10 cellular contexts compared by ENCODE assay signal in genomic region chr22:46062232-46062615, GRCh38.
DNase-seq lines count a peak whose midpoint lies in the region; ATAC-seq and TF ChIP-seq lines count a peak whose summit lies in the region.
"Had no signal": no experiment of that assay in that cellular context is flagged by ENCODE, and none has a peak within 500 bp of the region (broad histone marks: within the 10 kb centered on the region; RNA-seq: fewer than 3 reads in every experiment).

No MANE protein-coding gene starts in this region.

- H3K27me3 ChIP-seq in GM23338 (ENCODE audit: insufficient read depth) = peaks cover 45% of the 10 kb centered on the region
- H3K27me3 ChIP-seq in spleen (replicated peaks in 1 of 7) = no peaks in the 10 kb centered on the region

- peaks cover 4% of the 10 kb centered on the region; the same call in 1 of the 3 replicates for H3K4me1 Mint-ChIP-seq in GM23338
- no peaks in the 10 kb centered on the region for H3K4me1 Mint-ChIP-seq in WTC11

- 77 to 88% (median 85%) methylated on average over 13 of the region's 13 CpGs for WGBS in spleen, 5 donors

- H3F3A ChIP-seq in GM23338 (replicated peaks; ENCODE audit: low read depth) = peaks cover 8% of the 10 kb centered on the region

- peaks cover 18% of the 10 kb centered on the region for H3K27me3 Mint-ChIP-seq in GM23338 (ENCODE audit: insufficient read depth, low read depth, poor library complexity)
- peaks cover 60% of the 10 kb centered on the region for H3K27me3 Mint-ChIP-seq in WTC11 (ENCODE audit: low read depth)
- H3K27me3 Mint-ChIP-seq: activated CD4-positive, alpha-beta T cell treated with anti-CD3 and anti-CD28 coated beads, Interleukin-2, amount 10 ng/mL, durations not matched to agents 7 days and 5 days had no signal

- DNase-seq in GM23338 (ENCODE audit: low spot score) = no peak
- no peak for DNase-seq in WTC11 (ENCODE audit: low spot score)
- peak; percentile 27 for DNase-seq in islet precursor cell
- DNase-seq in spleen = no peak
- DNase-seq in dermis blood vessel endothelial cell = no peak
- DNase-seq: activated CD4-positive, alpha-beta T cell treated with anti-CD3 and anti-CD28 coated beads, Interleukin-2, amount 10 ng/mL, durations not matched to agents 7 days and 5 days had no signal

- no peaks in the 10 kb centered on the region for H3K36me3 ChIP-seq in GM23338 (ENCODE audit: insufficient read depth)
- peaks cover 0 to 32% (median 0%) of the 10 kb centered on the region in 6 donors for H3K36me3 ChIP-seq in spleen

- H3K9me2 ChIP-seq in GM23338 (ENCODE audit: insufficient read depth) = no peaks in the 10 kb centered on the region

- TF ChIP-seq CTCF in GM23338 (conservative IDR thresholded peaks at IDR 0.05; ENCODE audit: low read depth in 2 of 2) (no peak), WTC11 (IDR thresholded peaks at IDR 0.05) (no peak), spleen (IDR thresholded peaks at IDR 0.05 in 8 of 11, conservative IDR thresholded peaks at IDR 0.05 in 3 of 11) (no peak)

- H3K4me3 ChIP-seq in GM23338 = peak overlapping the region; percentile 61; the same call in 1 of the 2 replicates
- H3K4me3 ChIP-seq in spleen = no peak overlapping the region

- no peak overlapping the region for H3K27ac Mint-ChIP-seq in GM23338
- no peak overlapping the region for H3K27ac Mint-ChIP-seq in WTC11
- H3K27ac Mint-ChIP-seq: CD8-positive, alpha-beta memory T cell had no signal

- POLR2A ChIA-PET in WTC11 (lab: Charles Lee) = no interaction called here

- H3K9me3 Mint-ChIP-seq in GM23338 (no peaks in the 10 kb centered on the region; the same call in 2 of the 3 replicates), WTC11 (no peaks in the 10 kb centered on the region)
- H3K9me3 Mint-ChIP-seq: activated CD4-positive, alpha-beta T cell treated with anti-CD3 and anti-CD28 coated beads, Interleukin-2, amount 10 ng/mL, durations not matched to agents 7 days and 5 days; CD8-positive, alpha-beta memory T cell had no signal

- H3K4me1 ChIP-seq in GM23338 (ENCODE audit: insufficient read depth) (peaks cover 18% of the 10 kb centered on the region), spleen (peaks cover 13 to 100% (median 88%) of the 10 kb centered on the region in 6 donors)

- peak overlapping the region; percentile 95 for H2AFZ ChIP-seq in GM23338

- TF ChIP-seq POLR2A in spleen (IDR thresholded peaks at IDR 0.05) (no peak), GM18505 (IDR thresholded peaks at IDR 0.05; ENCODE audit: borderline replicate concordance, extremely low read depth, insufficient read depth, insufficient read length) (no peak)

- H3K36me3 Mint-ChIP-seq in GM23338 (ENCODE audit: low read depth) = no peaks in the 10 kb centered on the region
- no peaks in the 10 kb centered on the region for H3K36me3 Mint-ChIP-seq in WTC11

- H3K79me2 ChIP-seq in GM23338 (replicated peaks; ENCODE audit: insufficient read depth) = no peaks in the 10 kb centered on the region; the same call in 1 of the 2 replicates

- no peak overlapping the region for H3K27ac ChIP-seq in GM23338 (ENCODE audit: low read depth)
- H3K27ac ChIP-seq in spleen = peak overlapping the region in 7 of 8 donors; percentile 36 to 99 (median 98)

- no peaks in the 10 kb centered on the region for H3K9me3 ChIP-seq in spleen

- ATAC-seq in GM23338 = peak; percentile 5
- ATAC-seq in WTC11 = no peak; the same call in 1 of the 2 replicates
- no peak for ATAC-seq in GM19035 (IDR thresholded peaks at IDR 0.05; ENCODE audit: unreplicated experiment)
- no peak for ATAC-seq in GM18505 (IDR thresholded peaks at IDR 0.05; ENCODE audit: unreplicated experiment)
- ATAC-seq in GM19395 (IDR thresholded peaks at IDR 0.05; ENCODE audit: unreplicated experiment) = no peak

- CTCF ChIA-PET in WTC11 (lab: Charles Lee) = interaction anchor here (1.5 to 2.4 kb wide), 4 partner anchors 11 to 56 kb away, joined by 3 to 16 read pairs (median 3); no protein-coding TSS in a partner anchor

- H3K4me3 Mint-ChIP-seq in GM23338 (peak overlapping the region; percentile 68), WTC11 (peak overlapping the region; percentile 56)
- H3K4me3 Mint-ChIP-seq: activated CD4-positive, alpha-beta T cell treated with anti-CD3 and anti-CD28 coated beads, Interleukin-2, amount 10 ng/mL, durations not matched to agents 7 days and 5 days; CD8-positive, alpha-beta memory T cell had no signal

- peak overlapping the region; percentile 75 for H3K4me2 ChIP-seq in GM23338

- H4K20me1 ChIP-seq in GM23338 (replicated peaks; ENCODE audit: insufficient read depth) = no peaks in the 10 kb centered on the region

- intact Hi-C loops in spleen (cut with DNase I; ENCODE audit: low total_unique reads) = no loop called here

TF ChIP-seq in GM23338, 12 proteins besides CTCF, POLR2A, EP300 and RAD21 (continues in another document):
- no peak for TF ChIP-seq NANOG (IDR thresholded peaks at IDR 0.05; ENCODE audit: borderline replicate concordance)
- TF ChIP-seq ZNF114 (CRISPR knock-in tag; IDR thresholded peaks at IDR 0.05) = no peak
- no peak for TF ChIP-seq EZH2 (IDR thresholded peaks at IDR 0.05; ENCODE audit: low read depth, unreplicated experiment)
- TF ChIP-seq JUNB (IDR thresholded peaks at IDR 0.05; ENCODE audit: unreplicated experiment) = no peak
- TF ChIP-seq EZH2phosphoT487 (IDR thresholded peaks at IDR 0.05; ENCODE audit: unreplicated experiment) = no peak
- no peak for TF ChIP-seq CREB1 (CRISPR knock-in tag; IDR thresholded peaks at IDR 0.05; ENCODE audit: low read depth)
- no peak for TF ChIP-seq STAT1 (IDR thresholded peaks at IDR 0.05; ENCODE audit: unreplicated experiment)
- no peak for TF ChIP-seq ETS1 (IDR thresholded peaks at IDR 0.05)

TF ChIP-seq in WTC11, 78 proteins besides CTCF, POLR2A, EP300 and RAD21 (continues in another document):
- TF ChIP-seq MXD4 (CRISPR knock-in tag; IDR thresholded peaks at IDR 0.05; ENCODE audit: borderline replicate concordance) (no peak), MYBL2 (CRISPR knock-in tag; IDR thresholded peaks at IDR 0.05) (no peak), TEAD4 (CRISPR knock-in tag; IDR thresholded peaks at IDR 0.05) (no peak), CREM (CRISPR knock-in tag; IDR thresholded peaks at IDR 0.05) (no peak), AR (CRISPR knock-in tag; IDR thresholded peaks at IDR 0.05) (no peak), E2F4 (CRISPR knock-in tag; IDR thresholded peaks at IDR 0.05; ENCODE audit: borderline replicate concordance, low read depth) (no peak), PREB (CRISPR knock-in tag; IDR thresholded peaks at IDR 0.05; ENCODE audit: borderline replicate concordance) (no peak), GTF2I (CRISPR knock-in tag; conservative IDR thresholded peaks at IDR 0.05) (no peak), NR2C2 (CRISPR knock-in tag; IDR thresholded peaks at IDR 0.05) (no peak), GRHL2 (CRISPR knock-in tag; IDR thresholded peaks at IDR 0.05; ENCODE audit: insufficient replicate concordance, severe bottlenecking) (no peak), ATF6 (CRISPR knock-in tag; IDR thresholded peaks at IDR 0.05) (no peak)
